In the genomic region with DNA sequence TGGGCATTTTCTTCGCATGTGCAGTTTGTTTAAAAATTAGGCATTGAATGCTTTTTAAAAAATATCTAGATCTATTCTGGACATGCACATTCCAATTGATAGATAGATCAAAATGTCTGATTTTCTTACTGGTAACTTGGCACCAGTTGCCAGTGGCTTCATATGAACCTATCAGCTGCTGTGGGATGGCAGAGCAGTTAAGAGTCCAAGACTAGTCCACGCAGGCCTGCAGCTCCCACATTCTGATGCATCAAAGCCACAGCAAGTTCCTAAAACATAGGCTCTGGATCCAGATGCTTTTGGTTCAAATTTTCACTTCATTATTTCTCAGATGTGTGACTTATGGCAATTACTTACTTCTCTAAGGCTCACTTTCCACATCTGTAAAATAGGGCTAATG, we compare ENCODE assay signal across 16 cellular contexts. TPM values are rescaled to one million over a fixed set of nuclear protein-coding genes. Genes with fewer than 3 reads are reported as not detected.
DNase-seq lines count a peak whose midpoint lies in the region; TF ChIP-seq lines count a peak whose summit lies in the region.
"Had no signal": no experiment of that assay in that cellular context is flagged by ENCODE, and none has a peak within 500 bp of the region (broad histone marks: within the 10 kb centered on the region; RNA-seq: fewer than 3 reads in every experiment).

No MANE protein-coding gene starts in this region.

- no peaks in the 10 kb centered on the region for H3K27me3 ChIP-seq in esophagus muscularis mucosa

- H3K4me3 ChIP-seq in esophagus muscularis mucosa, result no peak overlapping the region
- H3K4me3 ChIP-seq: GM23338 had no signal

- H3K36me3 ChIP-seq in esophagus muscularis mucosa, result no peaks in the 10 kb centered on the region

- peaks cover 0 to 5% (median 2%) of the 10 kb centered on the region in 4 donors for H3K4me1 ChIP-seq in esophagus muscularis mucosa

- peaks cover 31% of the 10 kb centered on the region for H3K36me3 Mint-ChIP-seq in dendritic cell treated with granulocyte-macrophage colony-stimulating factor and Interleukin-4, amounts not matched to agents 40 ng/mL and 50 ng/mL, for 4 days (ENCODE audit: low read depth)
- H3K36me3 Mint-ChIP-seq: CD4-positive, CD25-positive, alpha-beta regulatory T cell; CD8-positive, alpha-beta T cell had no signal

- H3K4me3 Mint-ChIP-seq in dendritic cell treated with granulocyte-macrophage colony-stimulating factor and Interleukin-4, amounts not matched to agents 40 ng/mL and 50 ng/mL, for 4 days, result no peak overlapping the region
- H3K4me3 Mint-ChIP-seq: CD4-positive, CD25-positive, alpha-beta regulatory T cell; CD8-positive, alpha-beta T cell; GM23338; H9 had no signal

- no peak for TF ChIP-seq POLR2A in esophagus muscularis mucosa (IDR thresholded peaks at IDR 0.05; ENCODE audit: low read depth)

- H3K9me3 ChIP-seq in esophagus muscularis mucosa, result peaks cover 0 to 7% (median 0%) of the 10 kb centered on the region in 4 donors

- peak overlapping the region; percentile 5 for H3K27ac Mint-ChIP-seq in dendritic cell treated with granulocyte-macrophage colony-stimulating factor and Interleukin-4, amounts not matched to agents 40 ng/mL and 50 ng/mL, for 4 days
- H3K27ac Mint-ChIP-seq: CD4-positive, CD25-positive, alpha-beta regulatory T cell; CD8-positive, alpha-beta T cell; GM23338; H9 had no signal

- H3K4me1 Mint-ChIP-seq in dendritic cell treated with granulocyte-macrophage colony-stimulating factor and Interleukin-4, amounts not matched to agents 40 ng/mL and 50 ng/mL, for 4 days (ENCODE audit: low read depth), result peaks cover 74% of the 10 kb centered on the region
- H3K4me1 Mint-ChIP-seq: CD4-positive, CD25-positive, alpha-beta regulatory T cell; GM23338 had no signal

- H3K9me3 Mint-ChIP-seq in dendritic cell treated with granulocyte-macrophage colony-stimulating factor and Interleukin-4, amounts not matched to agents 40 ng/mL and 50 ng/mL, for 4 days, result peaks cover 17% of the 10 kb centered on the region

- no peak for TF ChIP-seq CTCF in esophagus muscularis mucosa (IDR thresholded peaks at IDR 0.05)

- no peak for TF ChIP-seq EP300 in esophagus muscularis mucosa (IDR thresholded peaks at IDR 0.05)

- 90% methylated on average over 2 of the region's 2 CpGs for WGBS in esophagus muscularis mucosa

- DNase-seq in CD1c-positive myeloid dendritic cell (ENCODE audit: extremely low spot score), result peak; percentile 64
- peak; percentile 74 for DNase-seq in MV-4-11 (lab: John Stamatoyannopoulos, UW)
- DNase-seq in esophagus muscularis mucosa (ENCODE audit: extremely low spot score), result peak; percentile 64
- no peak for DNase-seq in NK-92 (lab: John Stamatoyannopoulos, UW; ENCODE audit: unreplicated experiment)
- no peak for DNase-seq in NCI-H345 (lab: John Stamatoyannopoulos, UW)
- DNase-seq in cardiac septum (ENCODE audit: low spot score), result no peak
- DNase-seq: C1 segment of cervical spinal cord; CD4-positive, CD25-positive, alpha-beta regulatory T cell; CD8-positive, alpha-beta T cell; DMS 273 treated with DMSO at 0.1 percent for 48 hours; DMS79 treated with DMSO at 0.1 percent for 48 hours; GF-D8; H9 had no signal

- intact Hi-C loops in dendritic cell treated with granulocyte-macrophage colony-stimulating factor and Interleukin-4, amounts not matched to agents 40 ng/mL and 50 ng/mL, for 4 days (cut with micrococcal nuclease), result no loop called here
- intact Hi-C loops in esophagus muscularis mucosa (cut with DNase I), result no loop called here
- intact Hi-C loops in cardiac septum (cut with DNase I), result no loop called here

- no peak overlapping the region for H3K27ac ChIP-seq in esophagus muscularis mucosa (replicated peaks in 1 of 4)

- H3K27me3 Mint-ChIP-seq in dendritic cell treated with granulocyte-macrophage colony-stimulating factor and Interleukin-4, amounts not matched to agents 40 ng/mL and 50 ng/mL, for 4 days, result no peaks in the 10 kb centered on the region

RNA-seq across cellular contexts. Expression of gene CYP1B1, which starts 47.9 kb away (rescaled TPM):
- 10 to 100 TPM; 20.8 to 60.3 (median 37.6) TPM for total RNA-seq in esophagus muscularis mucosa
- total RNA-seq in cardiac septum, result 92.7 TPM
- total RNA-seq: CD4-positive, CD25-positive, alpha-beta regulatory T cell; CD8-positive, alpha-beta T cell; G401 had no signal

Comparison
In these comparisons a context has a peak if more than half of its experiments do, and no peak if none do; other contexts are left out.
1. DNase-seq: peak in CD1c-positive myeloid dendritic cell (single experiment), MV-4-11 (single experiment) and esophagus muscularis mucosa (single experiment); none in NK-92 (single experiment), NCI-H345 (single experiment) and cardiac septum (single experiment).